Comparison of ENCODE assay signal across 12 cellular contexts in genomic region chr10:130160775-130161174, GRCh38. TPM values are rescaled to one million over a fixed set of nuclear protein-coding genes. Genes with fewer than 3 reads are reported as not detected.
DNase-seq lines count a peak whose midpoint lies in the region; ATAC-seq, FAIRE-seq and TF ChIP-seq lines count a peak whose summit lies in the region.
"Had no signal": no experiment of that assay in that cellular context is flagged by ENCODE, and none has a peak within 500 bp of the region (broad histone marks: within the 10 kb centered on the region; RNA-seq: fewer than 3 reads in every experiment).

No MANE protein-coding gene starts in this region.

- no peaks in the 10 kb centered on the region for H3K9me3 ChIP-seq in CD8-positive, alpha-beta T cell (ENCODE audit: low read length)
- no peaks in the 10 kb centered on the region for H3K9me3 ChIP-seq in endothelial cell of umbilical vein (replicated peaks; ENCODE audit: control insufficient read depth, insufficient read depth, low read length)
- H3K9me3 ChIP-seq in testis, result no peaks in the 10 kb centered on the region
- H3K9me3 ChIP-seq in lower lobe of right lung, result no peaks in the 10 kb centered on the region
- H3K9me3 ChIP-seq: colonic mucosa, upper lobe of right lung had no signal

- no peaks in the 10 kb centered on the region for H3K9me1 ChIP-seq in endothelial cell of umbilical vein (replicated peaks; ENCODE audit: control insufficient read depth, extremely low read depth, insufficient read depth, low read length)

- peaks cover 62% of the 10 kb centered on the region for H3K36me3 Mint-ChIP-seq in CD8-positive, alpha-beta T cell

- BruUV-seq in endothelial cell of umbilical vein (replicated peaks; lab: Mats Ljungman, UMichigan), result no TSS peak

- no peak overlapping the region for H3K4me3 ChIP-seq in CD8-positive, alpha-beta T cell (ENCODE audit: low read depth, low read length)
- no peak overlapping the region for H3K4me3 ChIP-seq in endothelial cell of umbilical vein (replicated peaks in 1 of 3; ENCODE audit: insufficient read depth in 1 of 3, low read depth in 1 of 3, low read length in 3 of 3)
- H3K4me3 ChIP-seq in testis, result no peak overlapping the region
- no peak overlapping the region for H3K4me3 ChIP-seq in lower lobe of right lung
- H3K4me3 ChIP-seq: colonic mucosa, upper lobe of right lung had no signal

- no peak overlapping the region for H3K4me3 Mint-ChIP-seq in CD8-positive, alpha-beta T cell

- POLR2A ChIA-PET in CD8-positive, alpha-beta T cell (lab: Charles Lee), result no interaction called here
- POLR2A ChIA-PET in endothelial cell of umbilical vein (lab: Charles Lee) (no interaction called here), RWPE1 (lab: Yijun Ruan, JAX; ENCODE audit: low non-redundant PET) (no interaction called here)

- no peaks in the 10 kb centered on the region for H3K27me3 ChIP-seq in CD8-positive, alpha-beta T cell (ENCODE audit: insufficient read depth, low read length)
- no peaks in the 10 kb centered on the region for H3K27me3 ChIP-seq in endothelial cell of umbilical vein (ENCODE audit: control insufficient read depth in 2 of 2, insufficient read depth in 2 of 2, low read length in 2 of 2)
- no peaks in the 10 kb centered on the region for H3K27me3 ChIP-seq in testis
- H3K27me3 ChIP-seq in lower lobe of right lung (ENCODE audit: low read depth), result no peaks in the 10 kb centered on the region
- H3K27me3 ChIP-seq: colonic mucosa, upper lobe of right lung had no signal

- peak; percentile 26 for FAIRE-seq in endothelial cell of umbilical vein (lab: Jason Lieb, UNC)

- no peak overlapping the region for H3K27ac Mint-ChIP-seq in CD8-positive, alpha-beta T cell

- no peaks in the 10 kb centered on the region for H3K9me3 Mint-ChIP-seq in CD8-positive, alpha-beta T cell

- H4K20me1 ChIP-seq in endothelial cell of umbilical vein (replicated peaks; ENCODE audit: control insufficient read depth, extremely low read depth, insufficient read depth, low read length), result peaks cover 5% of the 10 kb centered on the region

- intact Hi-C loops in CD8-positive, alpha-beta T cell (cut with DNase I, micrococcal nuclease), result no loop called here
- intact Hi-C loops in endothelial cell of umbilical vein (cut with micrococcal nuclease) (no loop called here), testis (cut with DNase I; ENCODE audit: low total_unique reads) (no loop called here), lower lobe of right lung (cut with DNase I) (no loop called here)

- H3K27ac ChIP-seq in CD8-positive, alpha-beta T cell (ENCODE audit: low read depth, low read length), result no peak overlapping the region
- H3K27ac ChIP-seq in endothelial cell of umbilical vein (ENCODE audit: insufficient read depth, low read depth, low read length), result no peak overlapping the region
- no peak overlapping the region for H3K27ac ChIP-seq in testis
- H3K27ac ChIP-seq in RWPE1, result no peak overlapping the region
- no peak overlapping the region for H3K27ac ChIP-seq in lower lobe of right lung
- H3K27ac ChIP-seq: colonic mucosa, upper lobe of right lung had no signal

- DNase-seq in CD8-positive, alpha-beta T cell, result no peak
- DNase-seq in endothelial cell of umbilical vein (ENCODE audit: low read depth, low spot score) (no peak), testis (no peak), RWPE1 (ENCODE audit: low spot score) (no peak), lower lobe of right lung (no peak)
- DNase-seq: colonic mucosa, DMS153, SW 1271, upper lobe of right lung had no signal

- H3K4me2 ChIP-seq in endothelial cell of umbilical vein (ENCODE audit: insufficient read depth, low read length), result no peak overlapping the region

- H3K9ac ChIP-seq in endothelial cell of umbilical vein (replicated peaks; ENCODE audit: extremely low read depth, insufficient read depth, low read length), result no peak overlapping the region

- peaks cover 48% of the 10 kb centered on the region for H3K79me2 ChIP-seq in endothelial cell of umbilical vein (ENCODE audit: control insufficient read depth, insufficient read depth, low read length)

- CTCF ChIA-PET in CD8-positive, alpha-beta T cell (lab: Charles Lee), result interaction anchor here (1.3 kb wide), 1 partner anchor 51 kb away, joined by 5 read pairs; the partner anchor contains the start of gene C10orf143
- CTCF ChIA-PET in endothelial cell of umbilical vein (lab: Charles Lee), result no interaction called here
- CTCF ChIA-PET in RWPE1 (lab: Yijun Ruan, JAX), result interaction anchor here (0.6 kb wide), 1 partner anchor 91 kb away, joined by 3 read pairs; no protein-coding TSS in a partner anchor

- peak; percentile 31 for ATAC-seq in CD8-positive, alpha-beta T cell
- peak; percentile 65 for ATAC-seq in GM18868 (IDR thresholded peaks at IDR 0.05; ENCODE audit: unreplicated experiment)
- ATAC-seq in HG03457 (IDR thresholded peaks at IDR 0.05; ENCODE audit: unreplicated experiment), result peak; percentile 49
- ATAC-seq in HG02840 (IDR thresholded peaks at IDR 0.05; ENCODE audit: low FRiP score, unreplicated experiment), result no peak
- ATAC-seq in lower lobe of right lung, result no peak
- ATAC-seq: upper lobe of right lung had no signal

- no peak for TF ChIP-seq POLR2A in endothelial cell of umbilical vein (IDR thresholded peaks at IDR 0.05; ENCODE audit: low read depth, low read length)
- TF ChIP-seq POLR2A in testis (IDR thresholded peaks at IDR 0.05), result no peak

- WGBS in testis, 2 donors, result 93 to 96% methylated on average over 6 of the region's 6 CpGs

- dilution Hi-C loops in endothelial cell of umbilical vein (cut with MboI; ENCODE audit: extremely low pct_ligation_motif_present, low sequenced_read_pairs), result no loop called here

- peaks cover 18% of the 10 kb centered on the region for H3K4me1 Mint-ChIP-seq in CD8-positive, alpha-beta T cell (ENCODE audit: low read depth)

- peaks cover 12% of the 10 kb centered on the region for H3K36me3 ChIP-seq in CD8-positive, alpha-beta T cell (ENCODE audit: insufficient read depth, low read length)
- H3K36me3 ChIP-seq in endothelial cell of umbilical vein (ENCODE audit: control insufficient read depth in 2 of 2, extremely low read depth in 1 of 2, insufficient read depth in 2 of 2, low read length in 2 of 2) (peaks cover 2 to 11% of the 10 kb centered on the region in 2 experiments), testis (ENCODE audit: low read depth, missing control alignments) (no peaks in the 10 kb centered on the region), lower lobe of right lung (peaks cover 58% of the 10 kb centered on the region)
- H3K36me3 ChIP-seq: colonic mucosa had no signal

- no peaks in the 10 kb centered on the region for H3K27me3 Mint-ChIP-seq in CD8-positive, alpha-beta T cell (ENCODE audit: low read depth)

- no peak overlapping the region for H2AFZ ChIP-seq in endothelial cell of umbilical vein (ENCODE audit: low read depth, low read length)

- TF ChIP-seq CTCF in CD8-positive, alpha-beta T cell (IDR thresholded peaks at IDR 0.05), result no peak
- TF ChIP-seq CTCF in endothelial cell of umbilical vein (IDR thresholded peaks at IDR 0.05; ENCODE audit: extremely low read depth in 1 of 2, insufficient read depth in 1 of 2, low read depth in 1 of 2, low read length in 2 of 2) (no peak), testis (IDR thresholded peaks at IDR 0.05) (no peak), RWPE1 (conservative IDR thresholded peaks at IDR 0.05; ENCODE audit: low read depth) (no peak), lower lobe of right lung (IDR thresholded peaks at IDR 0.05) (no peak)

- no peaks in the 10 kb centered on the region for H3K4me1 ChIP-seq in CD8-positive, alpha-beta T cell (ENCODE audit: insufficient read depth, low read length)
- H3K4me1 ChIP-seq in endothelial cell of umbilical vein (ENCODE audit: control insufficient read depth, extremely low read depth, insufficient read depth, low read length) (peaks cover 2% of the 10 kb centered on the region), testis (no peaks in the 10 kb centered on the region), lower lobe of right lung (no peaks in the 10 kb centered on the region)
- H3K4me1 ChIP-seq: colonic mucosa, upper lobe of right lung had no signal

TF ChIP-seq in endothelial cell of umbilical vein, 7 proteins besides CTCF, POLR2A, EP300 and RAD21 (continues in another document):
- TF ChIP-seq MAX (IDR thresholded peaks at IDR 0.05; ENCODE audit: insufficient read depth, insufficient read length), result no peak
- no peak for TF ChIP-seq EZH2 (IDR thresholded peaks at IDR 0.05; ENCODE audit: borderline replicate concordance, low read depth, low read length, severe bottlenecking)
- TF ChIP-seq POLR2AphosphoS5 (IDR thresholded peaks at IDR 0.05; ENCODE audit: insufficient read depth, low read depth, low read length), result no peak
- no peak for TF ChIP-seq JUN (IDR thresholded peaks at IDR 0.05; ENCODE audit: borderline replicate concordance, insufficient read depth, insufficient read length, low read depth)
- TF ChIP-seq MYC (IDR thresholded peaks at IDR 0.05; ENCODE audit: low read depth, low read length), result no peak

RNA-seq across cellular contexts. Expression of gene GLRX3, which starts 24.6 kb away (rescaled TPM):
- 10 to 100 TPM; 20.7 to 23.7 TPM for total RNA-seq in CD8-positive, alpha-beta T cell
- total RNA-seq in endothelial cell of umbilical vein (132 and 137 TPM in 2 replicates), testis (10 to 100 TPM; 60.8 to 63.5 TPM), lower lobe of right lung (45.9 TPM)
- polyA plus RNA-seq in endothelial cell of umbilical vein (57.0 and 71.6 TPM in 2 replicates), testis (ENCODE audit: insufficient read depth, low read depth, low replicate concordance) (141 TPM)
- 99.3 and 117 TPM in 2 replicates for polyA plus RNA-seq in endothelial cell of umbilical vein (2011; cell fraction: cytosol; rRNA removed)
- polyA plus RNA-seq in endothelial cell of umbilical vein (2011; cell fraction: nucleus; rRNA removed), result 53.5 and 54.2 TPM in 2 replicates
- 151 and 198 TPM in 2 replicates for polyA plus RNA-seq in endothelial cell of umbilical vein (2012)
- polyA minus RNA-seq in endothelial cell of umbilical vein, result 21.7 and 22.4 TPM in 2 replicates
- 31.9 TPM for polyA minus RNA-seq in endothelial cell of umbilical vein (2011; cell fraction: cytosol; rRNA and poly(A)+ RNA removed)
- polyA minus RNA-seq in endothelial cell of umbilical vein (2011; cell fraction: nucleus; rRNA and poly(A)+ RNA removed), result 21.2 and 30.2 TPM in 2 replicates

RNA-seq across cellular contexts. Expression of gene C10orf143, which starts 50.1 kb away (rescaled TPM):
- total RNA-seq in CD8-positive, alpha-beta T cell, result 1 to 10 TPM; 4.5 to 5.2 TPM
- 0.44 and 0.92 TPM in 2 replicates for total RNA-seq in endothelial cell of umbilical vein
- polyA plus RNA-seq in endothelial cell of umbilical vein, result 0.26 and 0.53 TPM in 2 replicates
- 0.50 and 0.55 TPM in 2 replicates for polyA plus RNA-seq in endothelial cell of umbilical vein (2011; cell fraction: cytosol; rRNA removed)
- polyA plus RNA-seq in endothelial cell of umbilical vein (2011; cell fraction: nucleus; rRNA removed), result 0.58 and 0.71 TPM in 2 replicates
- polyA plus RNA-seq in endothelial cell of umbilical vein (2012), result 0.83 and 0.88 TPM in 2 replicates
- 0.45 TPM in 1 of 2 replicates, not detected in the other for polyA minus RNA-seq in endothelial cell of umbilical vein
- not detected for polyA minus RNA-seq in endothelial cell of umbilical vein (2011; cell fraction: cytosol; rRNA and poly(A)+ RNA removed)
- polyA minus RNA-seq in endothelial cell of umbilical vein (2011; cell fraction: nucleus; rRNA and poly(A)+ RNA removed), result not detected in 2 replicates
- total RNA-seq in testis, result 1 to 10 TPM; 3.7 to 7.6 TPM
- 7.2 TPM for polyA plus RNA-seq in testis (ENCODE audit: insufficient read depth, low read depth, low replicate concordance)
- total RNA-seq in lower lobe of right lung, result 3.7 TPM

Comparison
In these comparisons a context has a peak if more than half of its experiments do, and no peak if none do; other contexts are left out.
1. ATAC-seq: peak in CD8-positive, alpha-beta T cell (single experiment), GM18868 (single experiment) and HG03457 (single experiment); none in HG02840 (single experiment) and lower lobe of right lung (0 of 2).